17 cellular contexts compared by ENCODE assay signal in the genomic region with DNA sequence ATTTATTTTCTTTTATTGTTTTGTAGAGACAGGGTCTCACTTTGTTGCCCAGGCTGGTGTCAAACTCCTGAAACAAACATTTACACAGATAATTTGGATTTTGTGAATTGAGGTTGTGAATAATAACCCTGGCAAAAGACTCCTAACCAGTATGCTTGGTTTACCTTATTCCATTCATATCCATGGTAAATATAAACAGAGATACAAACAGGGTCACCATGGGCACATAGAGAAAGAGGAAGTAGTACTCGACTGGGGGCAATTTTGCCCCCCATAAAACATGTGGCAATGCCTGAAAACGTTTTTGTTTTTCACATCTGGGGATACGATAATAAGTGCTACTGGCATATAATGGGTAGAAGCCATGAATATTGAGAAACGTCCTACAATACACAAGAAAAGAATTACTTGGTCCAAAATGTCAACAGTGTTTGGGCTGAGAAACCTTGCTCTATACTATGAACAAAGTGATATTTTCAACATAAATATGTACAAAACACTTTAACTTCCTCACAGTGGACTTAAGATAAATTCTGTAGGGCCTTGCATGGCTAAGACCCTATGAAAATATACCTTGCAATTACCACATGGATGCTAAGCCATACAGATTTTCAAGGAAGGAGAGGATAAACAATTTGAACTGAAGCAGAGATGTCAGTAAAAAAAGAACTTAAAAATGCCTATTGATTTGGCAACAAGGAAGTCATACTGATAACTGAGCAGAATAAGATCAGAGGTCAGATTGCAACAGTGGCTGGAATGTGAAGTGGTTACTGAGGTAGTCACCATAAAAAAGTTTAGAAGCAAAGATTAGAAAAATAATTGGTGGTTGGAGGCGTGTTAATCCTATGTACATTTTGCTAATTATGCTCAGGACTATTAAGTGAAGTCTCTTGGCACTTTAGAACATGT. TPM values are rescaled to one million over a fixed set of nuclear protein-coding genes. Genes with fewer than 3 reads are reported as not detected.
A peak's percentile ranks its signal among the peaks of the same experiment; 100 is the strongest.
DNase-seq lines count a peak whose midpoint lies in the region; ATAC-seq and TF ChIP-seq lines count a peak whose summit lies in the region.
"Had no signal": no experiment of that assay in that cellular context is flagged by ENCODE, and none has a peak within 500 bp of the region (broad histone marks: within the 10 kb centered on the region; RNA-seq: fewer than 3 reads in every experiment).

No MANE protein-coding gene starts in this region.

- H3K36me3 ChIP-seq in body of pancreas (replicated peaks in 1 of 2; ENCODE audit: insufficient read depth in 1 of 2, low read depth in 2 of 2) (peaks cover 0 to 8% of the 10 kb centered on the region in 2 donors), right lobe of liver (no peaks in the 10 kb centered on the region), thyroid gland (peaks cover 5 to 14% of the 10 kb centered on the region in 2 donors)

- CTCF ChIA-PET in AG04450 (lab: Charles Lee), result no interaction called here

- DNase-seq in AG04450 (ENCODE audit: low read depth, low spot score) (peak; percentile 18), HS-27A (ENCODE audit: low read depth) (peak; percentile 12), body of pancreas (peak in 1 of 4 donors; percentile 10), right lobe of liver (peak in 1 of 3 donors; percentile 63), anterior cingulate cortex (lab: John Stamatoyannopoulos, UW) (no peak), thyroid gland (no peak), SW480 (ENCODE audit: low spot score) (no peak)
- DNase-seq: activated CD4-positive, CD25-positive, alpha-beta regulatory T cell treated with anti-CD3 and anti-CD28 coated beads, Interleukin-2, amount 50 U/mL, for 72 hours; activated naive CD8-positive, alpha-beta T cell treated with anti-CD3 and anti-CD28 coated beads, Interleukin-2, amount 10 ng/mL, durations not matched to agents 7 days and 5 days; DND-41; mesendoderm; NCI-H1417 treated with DMSO at 0.1 percent for 48 hours; NCI-H510A; spleen; T-cell had no signal

- H3K9me3 ChIP-seq in AG04450 (ENCODE audit: control insufficient read depth, insufficient read depth, low read length) (no peaks in the 10 kb centered on the region), body of pancreas (no peaks in the 10 kb centered on the region), right lobe of liver (no peaks in the 10 kb centered on the region), thyroid gland (no peaks in the 10 kb centered on the region)
- H3K9me3 ChIP-seq: esophagus muscularis mucosa, spleen had no signal

- H3K4me3 ChIP-seq in AG04450 (ENCODE audit: low read depth, low read length) (no peak overlapping the region), body of pancreas (no peak overlapping the region), right lobe of liver (no peak overlapping the region), thyroid gland (replicated peaks in 1 of 3) (no peak overlapping the region)
- H3K4me3 ChIP-seq: esophagus muscularis mucosa, spleen had no signal

- H3K4me1 ChIP-seq in body of pancreas (peaks cover 10% of the 10 kb centered on the region), right lobe of liver (peaks cover 0 to 50% (median 21%) of the 10 kb centered on the region in 4 donors), thyroid gland (no peaks in the 10 kb centered on the region)
- H3K4me1 ChIP-seq: esophagus muscularis mucosa, spleen had no signal

- TF ChIP-seq POLR2A in body of pancreas (IDR thresholded peaks at IDR 0.05), result no peak
- TF ChIP-seq POLR2A in right lobe of liver (IDR thresholded peaks at IDR 0.05), result no peak
- no peak for TF ChIP-seq POLR2A in thyroid gland (IDR thresholded peaks at IDR 0.05)

- peak; percentile 68 for ATAC-seq in body of pancreas
- peak; percentile 74 to 84 (median 81) for ATAC-seq in right lobe of liver
- no peak for ATAC-seq in GM19452 (IDR thresholded peaks at IDR 0.05; ENCODE audit: unreplicated experiment)
- ATAC-seq: T-cell had no signal

- no peak for TF ChIP-seq CTCF in AG04450 (IDR thresholded peaks at IDR 0.05; ENCODE audit: low read depth, low read length)
- peak in 3 of 7 experiments; percentile 19 to 26 (median 23) for TF ChIP-seq CTCF in body of pancreas (IDR thresholded peaks at IDR 0.05)
- no peak for TF ChIP-seq CTCF in right lobe of liver (IDR thresholded peaks at IDR 0.05)
- no peak for TF ChIP-seq CTCF in thyroid gland (IDR thresholded peaks at IDR 0.05)

- POLR2A ChIA-PET in AG04450 (lab: Yijun Ruan, JAX), result no interaction called here

- H3K27me3 ChIP-seq in AG04450 (ENCODE audit: control insufficient read depth, insufficient read depth, low read length) (no peaks in the 10 kb centered on the region), body of pancreas (no peaks in the 10 kb centered on the region), right lobe of liver (no peaks in the 10 kb centered on the region), thyroid gland (no peaks in the 10 kb centered on the region)
- H3K27me3 ChIP-seq: esophagus muscularis mucosa, spleen had no signal

- intact Hi-C loops in body of pancreas (cut with DNase I), result no loop called here
- intact Hi-C loops in right lobe of liver (cut with DNase I), result no loop called here
- intact Hi-C loops in thyroid gland (cut with DNase I), result no loop called here

- no peak overlapping the region for H3K27ac ChIP-seq in AG04450 (ENCODE audit: low read depth, low read length)
- H3K27ac ChIP-seq in body of pancreas, result peak overlapping the region in 1 of 4 donors; percentile 13
- H3K27ac ChIP-seq in right lobe of liver, result peak overlapping the region; percentile 2 to 62 (median 4)
- H3K27ac ChIP-seq in thyroid gland, result no peak overlapping the region
- H3K27ac ChIP-seq: esophagus muscularis mucosa, spleen had no signal

- WGBS in body of pancreas, 2 donors, result 61 to 64% methylated on average over 5 of the region's 5 CpGs
- 30% methylated on average over 5 of the region's 5 CpGs for WGBS in right lobe of liver (ENCODE audit: insufficient coverage, low coverage, low lambda C conversion rate, missing lambda C conversion rate)
- 88% methylated on average over 5 of the region's 5 CpGs for WGBS in thyroid gland, 2 donors

RNA-seq across cellular contexts. Expression of gene ZBTB41, which starts 27.3 kb away (rescaled TPM):
- polyA plus RNA-seq in AG04450 (2011; rRNA removed), result 5.9 and 9.3 TPM in 2 replicates
- polyA minus RNA-seq in AG04450 (2011; rRNA and poly(A)+ RNA removed), result 10.6 and 18.9 TPM in 2 replicates
- 1 to 10 TPM; 4.6 to 7.5 TPM for total RNA-seq in body of pancreas
- total RNA-seq in right lobe of liver, result 1 to 10 TPM; 4.3 to 5.9 (median 4.9) TPM
- 10 to 100 TPM; 15.9 to 21.5 (median 18.5) TPM for total RNA-seq in thyroid gland

RNA-seq across cellular contexts. Expression of gene ASPM, which starts 27.4 kb away (rescaled TPM):
- 3.7 and 6.1 TPM in 2 replicates for polyA plus RNA-seq in AG04450 (2011; rRNA removed)
- 4.6 and 10.6 TPM in 2 replicates for polyA minus RNA-seq in AG04450 (2011; rRNA and poly(A)+ RNA removed)
- under 1 TPM; under 0.01 to 0.66 TPM for total RNA-seq in body of pancreas
- total RNA-seq in right lobe of liver, result 1 to 10 TPM in 3 of 6 experiments, under 1 TPM in 3; 0.20 to 4.3 (median 1.1) TPM
- 1 to 10 TPM in 1 of 4 donors, under 1 TPM in 3; 0.15 to 1.2 (median 0.38) TPM for total RNA-seq in thyroid gland

Comparison
In these comparisons a context has a peak if more than half of its experiments do, and no peak if none do; other contexts are left out.
1. DNase-seq: peak in AG04450 (single experiment) and HS-27A (single experiment); none in anterior cingulate cortex (0 of 58), thyroid gland (0 of 2) and SW480 (single experiment).
2. H3K27ac ChIP-seq: peak in right lobe of liver (3 of 3); none in AG04450 (single experiment) and thyroid gland (0 of 3).